1 cellular context compared by ENCODE assay signal in the genomic region with DNA sequence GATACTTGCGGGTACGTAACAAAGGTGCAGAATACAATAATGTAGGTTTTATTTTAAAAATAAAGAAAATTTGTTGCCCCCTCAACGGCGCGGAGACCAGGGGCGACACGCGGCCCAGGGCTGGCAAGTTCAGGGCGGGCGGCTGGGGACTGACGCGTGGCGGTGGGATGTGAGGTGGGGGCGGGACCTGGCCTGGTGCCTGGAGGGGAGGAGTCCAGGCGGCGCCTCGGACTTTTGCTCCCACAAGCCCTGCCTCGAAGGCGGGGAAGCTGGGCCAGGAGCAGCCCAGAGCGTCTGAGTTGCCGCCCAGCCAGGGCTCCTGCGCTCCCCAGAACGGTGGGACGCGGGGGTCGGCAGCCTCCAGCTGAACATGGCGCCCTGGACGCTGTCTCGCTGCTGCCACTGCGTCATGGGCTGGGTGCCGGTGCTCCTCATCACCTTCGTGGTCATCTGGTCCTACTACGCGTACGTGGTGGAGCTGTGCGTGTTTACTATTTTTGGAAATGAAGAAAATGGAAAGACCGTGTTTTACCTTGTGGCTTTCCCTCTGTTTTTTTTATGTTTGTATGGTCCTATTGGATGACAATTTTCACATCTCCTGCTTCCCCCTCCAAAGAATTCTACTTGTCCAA.
TF ChIP-seq lines count a peak whose summit lies in the region.

No MANE protein-coding gene starts in this region.

TF ChIP-seq in HepG2, 621 proteins besides CTCF, POLR2A, EP300 and RAD21 (continued from another document):
- TF ChIP-seq, protein P1, sequence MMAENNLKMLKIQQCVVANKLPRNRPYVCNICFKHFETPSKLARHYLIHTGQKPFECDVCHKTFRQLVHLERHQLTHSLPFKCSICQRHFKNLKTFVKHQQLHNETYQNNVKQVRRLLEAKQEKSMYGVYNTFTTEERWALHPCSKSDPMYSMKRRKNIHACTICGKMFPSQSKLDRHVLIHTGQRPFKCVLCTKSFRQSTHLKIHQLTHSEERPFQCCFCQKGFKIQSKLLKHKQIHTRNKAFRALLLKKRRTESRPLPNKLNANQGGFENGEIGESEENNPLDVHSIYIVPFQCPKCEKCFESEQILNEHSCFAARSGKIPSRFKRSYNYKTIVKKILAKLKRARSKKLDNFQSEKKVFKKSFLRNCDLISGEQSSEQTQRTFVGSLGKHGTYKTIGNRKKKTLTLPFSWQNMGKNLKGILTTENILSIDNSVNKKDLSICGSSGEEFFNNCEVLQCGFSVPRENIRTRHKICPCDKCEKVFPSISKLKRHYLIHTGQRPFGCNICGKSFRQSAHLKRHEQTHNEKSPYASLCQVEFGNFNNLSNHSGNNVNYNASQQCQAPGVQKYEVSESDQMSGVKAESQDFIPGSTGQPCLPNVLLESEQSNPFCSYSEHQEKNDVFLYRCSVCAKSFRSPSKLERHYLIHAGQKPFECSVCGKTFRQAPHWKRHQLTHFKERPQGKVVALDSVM (CRISPR knock-in tag; IDR thresholded peaks at IDR 0.05) = no peak
- TF ChIP-seq KLF13 (CRISPR knock-in tag; IDR thresholded peaks at IDR 0.05) (no peak), ZBTB20 (CRISPR knock-in tag; IDR thresholded peaks at IDR 0.05; ENCODE audit: borderline replicate concordance, low read depth) (no peak), TCF7 (IDR thresholded peaks at IDR 0.05; ENCODE audit: low read depth) (no peak)
- TF ChIP-seq, protein P2, sequence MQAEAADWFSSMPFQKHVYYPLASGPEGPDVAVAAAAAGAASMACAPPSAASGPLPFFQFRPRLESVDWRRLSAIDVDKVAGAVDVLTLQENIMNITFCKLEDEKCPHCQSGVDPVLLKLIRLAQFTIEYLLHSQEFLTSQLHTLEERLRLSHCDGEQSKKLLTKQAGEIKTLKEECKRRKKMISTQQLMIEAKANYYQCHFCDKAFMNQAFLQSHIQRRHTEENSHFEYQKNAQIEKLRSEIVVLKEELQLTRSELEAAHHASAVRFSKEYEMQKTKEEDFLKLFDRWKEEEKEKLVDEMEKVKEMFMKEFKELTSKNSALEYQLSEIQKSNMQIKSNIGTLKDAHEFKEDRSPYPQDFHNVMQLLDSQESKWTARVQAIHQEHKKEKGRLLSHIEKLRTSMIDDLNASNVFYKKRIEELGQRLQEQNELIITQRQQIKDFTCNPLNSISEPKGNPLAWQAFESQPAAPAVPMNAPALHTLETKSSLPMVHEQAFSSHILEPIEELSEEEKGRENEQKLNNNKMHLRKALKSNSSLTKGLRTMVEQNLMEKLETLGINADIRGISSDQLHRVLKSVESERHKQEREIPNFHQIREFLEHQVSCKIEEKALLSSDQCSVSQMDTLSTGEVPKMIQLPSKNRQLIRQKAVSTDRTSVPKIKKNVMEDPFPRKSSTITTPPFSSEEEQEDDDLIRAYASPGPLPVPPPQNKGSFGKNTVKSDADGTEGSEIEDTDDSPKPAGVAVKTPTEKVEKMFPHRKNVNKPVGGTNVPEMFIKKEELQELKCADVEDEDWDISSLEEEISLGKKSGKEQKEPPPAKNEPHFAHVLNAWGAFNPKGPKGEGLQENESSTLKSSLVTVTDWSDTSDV (CRISPR knock-in tag; IDR thresholded peaks at IDR 0.05) = no peak
- TF ChIP-seq, protein P3, sequence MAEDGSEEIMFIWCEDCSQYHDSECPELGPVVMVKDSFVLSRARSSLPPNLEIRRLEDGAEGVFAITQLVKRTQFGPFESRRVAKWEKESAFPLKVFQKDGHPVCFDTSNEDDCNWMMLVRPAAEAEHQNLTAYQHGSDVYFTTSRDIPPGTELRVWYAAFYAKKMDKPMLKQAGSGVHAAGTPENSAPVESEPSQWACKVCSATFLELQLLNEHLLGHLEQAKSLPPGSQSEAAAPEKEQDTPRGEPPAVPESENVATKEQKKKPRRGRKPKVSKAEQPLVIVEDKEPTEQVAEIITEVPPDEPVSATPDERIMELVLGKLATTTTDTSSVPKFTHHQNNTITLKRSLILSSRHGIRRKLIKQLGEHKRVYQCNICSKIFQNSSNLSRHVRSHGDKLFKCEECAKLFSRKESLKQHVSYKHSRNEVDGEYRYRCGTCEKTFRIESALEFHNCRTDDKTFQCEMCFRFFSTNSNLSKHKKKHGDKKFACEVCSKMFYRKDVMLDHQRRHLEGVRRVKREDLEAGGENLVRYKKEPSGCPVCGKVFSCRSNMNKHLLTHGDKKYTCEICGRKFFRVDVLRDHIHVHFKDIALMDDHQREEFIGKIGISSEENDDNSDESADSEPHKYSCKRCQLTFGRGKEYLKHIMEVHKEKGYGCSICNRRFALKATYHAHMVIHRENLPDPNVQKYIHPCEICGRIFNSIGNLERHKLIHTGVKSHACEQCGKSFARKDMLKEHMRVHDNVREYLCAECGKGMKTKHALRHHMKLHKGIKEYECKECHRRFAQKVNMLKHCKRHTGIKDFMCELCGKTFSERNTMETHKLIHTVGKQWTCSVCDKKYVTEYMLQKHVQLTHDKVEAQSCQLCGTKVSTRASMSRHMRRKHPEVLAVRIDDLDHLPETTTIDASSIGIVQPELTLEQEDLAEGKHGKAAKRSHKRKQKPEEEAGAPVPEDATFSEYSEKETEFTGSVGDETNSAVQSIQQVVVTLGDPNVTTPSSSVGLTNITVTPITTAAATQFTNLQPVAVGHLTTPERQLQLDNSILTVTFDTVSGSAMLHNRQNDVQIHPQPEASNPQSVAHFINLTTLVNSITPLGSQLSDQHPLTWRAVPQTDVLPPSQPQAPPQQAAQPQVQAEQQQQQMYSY (CRISPR knock-in tag; IDR thresholded peaks at IDR 0.05) = no peak
